In genomic region chr5:42929871-42930270, GRCh38 we compare ENCODE assay signal across 22 cellular contexts.
DNase-seq lines count a peak whose midpoint lies in the region; ATAC-seq and TF ChIP-seq lines count a peak whose summit lies in the region.
"Had no signal": no experiment of that assay in that cellular context is flagged by ENCODE, and none has a peak within 500 bp of the region (broad histone marks: within the 10 kb centered on the region; RNA-seq: fewer than 3 reads in every experiment).

No MANE protein-coding gene starts in this region.

- H3K9me3 ChIP-seq in upper lobe of right lung: no peaks in the 10 kb centered on the region
- H3K9me3 ChIP-seq: BE2C had no signal

- H3K4me3 Mint-ChIP-seq in natural killer cell: no peak overlapping the region
- H3K4me3 Mint-ChIP-seq: CD4-positive, CD25-positive, alpha-beta regulatory T cell had no signal

- TF ChIP-seq CTCF in cardiac fibroblast (IDR thresholded peaks at IDR 0.05; ENCODE audit: low read depth, low read length) (no peak), fibroblast of villous mesenchyme (IDR thresholded peaks at IDR 0.05; ENCODE audit: insufficient read depth, low read depth, low read length) (no peak), upper lobe of right lung (IDR thresholded peaks at IDR 0.05) (no peak), natural killer cell (IDR thresholded peaks at IDR 0.05) (no peak)

- H3K9me3 Mint-ChIP-seq in natural killer cell: peaks cover 0 to 3% of the 10 kb centered on the region in 2 donors

- DNase-seq in ELR (ENCODE audit: low read depth) (peak; percentile 54), NCI-H226 (peak; percentile 29), cardiac fibroblast (ENCODE audit: low read depth in 2 of 2) (peak; percentile 43 to 69), fibroblast of villous mesenchyme (ENCODE audit: low read depth) (peak; percentile 43), upper lobe of right lung (no peak), natural killer cell (no peak)
- no peak for DNase-seq in activated CD4-positive, alpha-beta T cell treated with anti-CD3 and anti-CD28 coated beads, Interleukin-2, amount 50 U/mL, for 48 hours
- DNase-seq: BE2C; CD4-positive, CD25-positive, alpha-beta regulatory T cell; DMS79; H7; KBM-7; NCI-H1105; NCI-H2029 treated with DMSO at 0.1 percent for 48 hours; NCI-H345; NCI-H524; NCI-H82; Right ventricle myocardium superior had no signal

- no peaks in the 10 kb centered on the region for H3K4me1 ChIP-seq in upper lobe of right lung
- H3K4me1 ChIP-seq: A549, BE2C had no signal

- H3K36me3 Mint-ChIP-seq in natural killer cell: no peaks in the 10 kb centered on the region

- H3K4me3 ChIP-seq in cardiac fibroblast (replicated peaks in 1 of 2; ENCODE audit: low read depth in 2 of 2, low read length in 2 of 2) (no peak overlapping the region), fibroblast of villous mesenchyme (ENCODE audit: low read depth, low read length) (no peak overlapping the region), upper lobe of right lung (no peak overlapping the region)
- H3K4me3 ChIP-seq: A549, GM12878 had no signal

- H3K36me3 ChIP-seq in upper lobe of right lung: no peaks in the 10 kb centered on the region
- H3K36me3 ChIP-seq: BE2C had no signal

- H3K27ac Mint-ChIP-seq in natural killer cell: no peak overlapping the region

- H3K4me1 Mint-ChIP-seq in natural killer cell: no peaks in the 10 kb centered on the region

- H3K27me3 ChIP-seq in upper lobe of right lung: no peaks in the 10 kb centered on the region

- H3K27me3 Mint-ChIP-seq in natural killer cell (ENCODE audit: low read depth in 2 of 2): no peaks in the 10 kb centered on the region

- no peak overlapping the region for H3K27ac ChIP-seq in upper lobe of right lung
- H3K27ac ChIP-seq: A549 had no signal

- ATAC-seq in upper lobe of right lung (no peak), HG03565 (IDR thresholded peaks at IDR 0.05; ENCODE audit: unreplicated experiment) (no peak), natural killer cell (no peak)
- ATAC-seq: A549, GM12878, HepG2 had no signal

- intact Hi-C loops in upper lobe of right lung (cut with DNase I) (no loop called here), natural killer cell (cut with micrococcal nuclease) (no loop called here)

Comparison
In these comparisons a context has a peak if more than half of its experiments do, and no peak if none do; other contexts are left out.
1. DNase-seq: peak in ELR (single experiment), NCI-H226 (single experiment), cardiac fibroblast (2 of 2) and fibroblast of villous mesenchyme (single experiment); none in activated CD4-positive, alpha-beta T cell treated with anti-CD3 and anti-CD28 coated beads, Interleukin-2, amount 50 U/mL, for 48 hours (0 of 2), upper lobe of right lung (single experiment) and natural killer cell (single experiment).